11 cellular contexts compared by ENCODE assay signal in genomic region chr15:67870868-67871408, GRCh38. TPM values are rescaled to one million over a fixed set of nuclear protein-coding genes. Genes with fewer than 3 reads are reported as not detected.
"Had no signal": no experiment of that assay in that cellular context is flagged by ENCODE, and none has a peak within 500 bp of the region (broad histone marks: within the 10 kb centered on the region; RNA-seq: fewer than 3 reads in every experiment).

No MANE protein-coding gene starts in this region.

- H3K36me3 Mint-ChIP-seq: IgD-negative memory B cell had no signal

- H3K27ac ChIP-seq: HL-60, KMS-11 had no signal

- DNase-seq: IMR-90, Karpas-422, KBM-7, KG1 had no signal

- H3K9ac ChIP-seq: KMS-11 had no signal

- FAIRE-seq: HepG2, HTR-8/SVneo had no signal

- ATAC-seq: HepG2 had no signal

- H3K4me2 ChIP-seq: KMS-11 had no signal

RNA-seq across cellular contexts. Expression of gene RNU6-1, which starts 31.1 kb away (rescaled TPM):
- total RNA-seq: HT-29, HT1080, IMR-90 had no signal
- polyA plus RNA-seq: HepG2, IgD-negative memory B cell, IMR-90 had no signal

RNA-seq across cellular contexts. Expression of gene SKOR1, which starts 45.6 kb away (rescaled TPM):
- total RNA-seq: HT1080, IMR-90 had no signal
- polyA plus RNA-seq: IgD-negative memory B cell had no signal
